ENCODE assay signal across 8 cellular contexts in genomic region chrX:57909595-57910286, GRCh38. TPM values are rescaled to one million over a fixed set of nuclear protein-coding genes. Genes with fewer than 3 reads are reported as not detected.
DNase-seq lines count a peak whose midpoint lies in the region; ATAC-seq, FAIRE-seq and TF ChIP-seq lines count a peak whose summit lies in the region.
"Not testable (repeated sequence)": the region's sequence is repeated elsewhere in the genome, so short reads cannot be mapped to it uniquely, and the experiment has no call there.

No MANE protein-coding gene starts in this region.

- peak overlapping the region; percentile 58 to 75 for H3K4me3 Mint-ChIP-seq in CD14-positive monocyte

- H3K4me1 Mint-ChIP-seq in CD14-positive monocyte = peaks cover 25% of the 10 kb centered on the region

- peak overlapping the region; percentile 60 for H3K4me2 ChIP-seq in keratinocyte (ENCODE audit: control insufficient read depth, extremely low read depth, insufficient read depth, low read depth, low read length)

- H3K79me2 ChIP-seq in keratinocyte (ENCODE audit: control insufficient read depth, insufficient read depth, low read length) = not testable (repeated sequence)

- ATAC-seq in GM19351 (IDR thresholded peaks at IDR 0.05; ENCODE audit: unreplicated experiment) (peak; percentile 79), HG02970 (IDR thresholded peaks at IDR 0.05; ENCODE audit: low FRiP score, unreplicated experiment) (peak; percentile 71)

- H2AFZ ChIP-seq in keratinocyte (ENCODE audit: control insufficient read depth, low read length) = not testable (repeated sequence)

- H3K27me3 ChIP-seq in keratinocyte (ENCODE audit: control insufficient read depth, extremely low read depth, insufficient read depth, low read length) = not testable (repeated sequence)

- TF ChIP-seq CTCF in CD14-positive monocyte (IDR thresholded peaks at IDR 0.05); choroid plexus epithelial cell (conservative IDR thresholded peaks at IDR 0.05; ENCODE audit: low read depth, low read length); keratinocyte (optimal IDR thresholded peaks at IDR 0.05 in 1 of 3, IDR thresholded peaks at IDR 0.05 in 1 of 3, conservative IDR thresholded peaks at IDR 0.05 in 1 of 3; ENCODE audit: extremely low read depth in 1 of 3, insufficient read depth in 2 of 3, low read length in 3 of 3): not testable (repeated sequence)

- H3K27me3 Mint-ChIP-seq in CD14-positive monocyte (ENCODE audit: low read depth in 3 of 3) = not testable (repeated sequence)

- H3K4me3 ChIP-seq in choroid plexus epithelial cell (ENCODE audit: low read depth, low read length) (peak overlapping the region; percentile 53), keratinocyte (ENCODE audit: control insufficient read depth in 2 of 3, extremely low read depth in 1 of 3, insufficient read depth in 2 of 3, low read depth in 1 of 3, low read length in 3 of 3) (peak overlapping the region; percentile 35 to 43 (median 42)), skin epidermis (peak overlapping the region; percentile 33 to 56 (median 47))

- not testable (repeated sequence) for H3K4me1 ChIP-seq in keratinocyte (ENCODE audit: control insufficient read depth, extremely low read depth, insufficient read depth, low read length)

- H3K9ac ChIP-seq in keratinocyte (ENCODE audit: control insufficient read depth, extremely low read depth, insufficient read depth, low read length) = peak overlapping the region; percentile 68

- dilution Hi-C loops in keratinocyte (cut with MboI; ENCODE audit: extremely low pct_ligation_motif_present, low sequenced_read_pairs) = not testable (repeated sequence)

- not testable (repeated sequence) for H3K9me3 Mint-ChIP-seq in CD14-positive monocyte

- H4K20me1 ChIP-seq in keratinocyte (ENCODE audit: control insufficient read depth, extremely low read depth, insufficient read depth, low read length) = not testable (repeated sequence)

- H3K36me3 Mint-ChIP-seq in CD14-positive monocyte = not testable (repeated sequence)

- intact Hi-C loops in CD14-positive monocyte (cut with micrococcal nuclease) = loop anchor here in 1 of 2 donors (10.0 kb wide), 1 partner anchor 315 kb away; the partner anchor contains the start of gene ZXDB

- not testable (repeated sequence) for H3K9me3 ChIP-seq in keratinocyte (ENCODE audit: control insufficient read depth, low read depth, low read length)

- H3K9me1 ChIP-seq in keratinocyte (ENCODE audit: control insufficient read depth, extremely low read depth, insufficient read depth, low read length) = not testable (repeated sequence)

- peak overlapping the region in 3 of 7 donors; percentile 73 to 79 (median 78) for H3K27ac Mint-ChIP-seq in CD14-positive monocyte

- not testable (repeated sequence) for FAIRE-seq in keratinocyte (lab: Jason Lieb, UNC)

- DNase-seq in CD14-positive monocyte (ENCODE audit: low spot score) (peak; percentile 43), NCI-H1417 (lab: John Stamatoyannopoulos, UW) (peak in 2 of 3 experiments; percentile 68 to 73)
- peak; percentile 2 for DNase-seq in activated CD4-positive, alpha-beta T cell treated with anti-CD3 and anti-CD28 coated beads, Interleukin-2, amount 50 U/mL, for 1 hour
- DNase-seq in choroid plexus epithelial cell (ENCODE audit: low read depth); keratinocyte (ENCODE audit: low read depth, low spot score): not testable (repeated sequence)

- not testable (repeated sequence) for H3K36me3 ChIP-seq in keratinocyte (ENCODE audit: control insufficient read depth in 2 of 2, extremely low read depth in 1 of 2, insufficient read depth in 2 of 2, low read length in 2 of 2)

- H3K27ac ChIP-seq in keratinocyte (ENCODE audit: control insufficient read depth, insufficient read depth, low read length) (peak overlapping the region; percentile 43), skin epidermis (peak overlapping the region; percentile 59 to 95 (median 90))

RNA-seq across cellular contexts. Expression of gene ZXDA, which starts 0.5 kb away (rescaled TPM):
- polyA plus RNA-seq in CD14-positive monocyte (1 to 10 TPM in 1 of 2 donors, under 1 TPM in 1; 0.89 to 1.0 TPM), keratinocyte (1.1 to 1.5 TPM (median 1.2 TPM) in 3 replicates)
- 0.99 TPM for polyA plus RNA-seq in keratinocyte (2011; ENCODE audit: low read depth)
- polyA plus RNA-seq in keratinocyte (2011; cell fraction: cytosol; rRNA removed) = 0.66 TPM in 2 replicates
- 1.4 and 1.6 TPM in 2 replicates for polyA plus RNA-seq in keratinocyte (2011; cell fraction: nucleus; rRNA removed)
- 0.95 and 1.2 TPM in 2 replicates for polyA plus RNA-seq in keratinocyte (2012; ENCODE audit: low replicate concordance)
- polyA minus RNA-seq in keratinocyte = 3.0 to 4.5 TPM (median 4.2 TPM) in 3 replicates
- polyA minus RNA-seq in keratinocyte (2011; cell fraction: cytosol; rRNA and poly(A)+ RNA removed) = 4.2 TPM
- 3.6 and 5.7 TPM in 2 replicates for polyA minus RNA-seq in keratinocyte (2011; cell fraction: nucleus; rRNA and poly(A)+ RNA removed)
